8 cellular contexts compared by ENCODE assay signal in the genomic region with DNA sequence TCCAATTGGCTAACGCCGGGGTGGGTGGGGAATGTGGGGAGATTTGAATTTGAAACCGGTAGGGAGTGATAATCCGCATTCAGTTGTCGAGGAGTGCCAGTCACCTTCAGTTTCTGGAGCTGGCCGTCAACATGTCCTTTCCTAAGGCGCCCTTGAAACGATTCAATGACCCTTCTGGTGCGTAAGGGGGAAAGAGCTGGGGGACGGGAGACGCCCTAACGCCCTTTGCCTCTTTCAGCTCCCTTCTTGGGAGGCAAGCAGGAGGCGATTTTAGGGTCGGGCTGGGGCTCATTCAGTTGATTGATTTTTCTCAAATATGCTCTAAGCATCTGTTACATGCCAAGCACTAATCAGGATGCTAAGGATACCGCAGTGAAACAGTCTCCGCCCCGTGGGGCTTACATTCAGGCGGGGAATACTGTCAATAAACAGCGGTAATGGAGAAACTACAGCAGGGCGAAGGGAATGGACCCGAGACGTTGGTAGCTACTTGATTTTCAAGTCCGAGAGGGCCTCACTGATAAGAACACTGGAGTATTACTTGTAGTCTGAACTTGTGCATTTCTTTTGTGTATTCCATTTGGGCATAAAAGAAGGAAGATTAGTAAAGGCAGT. TPM values are rescaled to one million over a fixed set of nuclear protein-coding genes. Genes with fewer than 3 reads are reported as not detected.
A peak's percentile ranks its signal among the peaks of the same experiment; 100 is the strongest.
DNase-seq lines count a peak whose midpoint lies in the region; ATAC-seq and TF ChIP-seq lines count a peak whose summit lies in the region.

TSS of gene HMMR (plus strand) at position 71 of the 615 bp plus-strand sequence. CDS start at position 132, 61 bp downstream.

- no peak for ATAC-seq in GM18870 (IDR thresholded peaks at IDR 0.05; ENCODE audit: unreplicated experiment)

- under 1% methylated on average over 17 of the region's 23 CpGs for WGBS in smooth muscle cell (ENCODE audit: low lambda C conversion rate)

- no peaks in the 10 kb centered on the region for H3K9me3 Mint-ChIP-seq in activated CD4-positive, alpha-beta T cell treated with anti-CD3 and anti-CD28 coated beads, Interleukin-2, amount 10 ng/mL, durations not matched to agents 7 days and 5 days

- H3K27ac ChIP-seq in KOPT-K1 (ENCODE audit: low read depth, low read length, poor library complexity, severe bottlenecking) = peak within 1 kb of the TSS; percentile 97
- H3K27ac ChIP-seq in WERI-Rb-1 = peak within 1 kb of the TSS; percentile 99
- H3K27ac ChIP-seq in smooth muscle cell (ENCODE audit: low read depth) = peak within 1 kb of the TSS; percentile 97

- H3K27me3 ChIP-seq in WERI-Rb-1 (ENCODE audit: insufficient read depth, low read depth, severe bottlenecking) (no peaks in the 10 kb centered on the region), smooth muscle cell (ENCODE audit: low read depth) (no peaks in the 10 kb centered on the region)

- H3K27me3 Mint-ChIP-seq in activated CD4-positive, alpha-beta T cell treated with anti-CD3 and anti-CD28 coated beads, Interleukin-2, amount 10 ng/mL, durations not matched to agents 7 days and 5 days = no peaks in the 10 kb centered on the region

- POLR2A ChIA-PET in activated CD4-positive, alpha-beta T cell treated with anti-CD3 and anti-CD28 coated beads, Interleukin-2, amount 10 ng/mL, durations not matched to agents 7 days and 5 days (lab: Charles Lee) = interaction anchor here (0.5 to 2.2 kb wide), 5 partner anchors 18 to 46 kb away, joined by 3 to 23 read pairs (median 3); partner anchors contain the start of genes CCNG1 and MAT2B

- H3K9me3 ChIP-seq in KOPT-K1 (ENCODE audit: insufficient read depth, low read length, poor library complexity, severe bottlenecking) (no peaks in the 10 kb centered on the region), WERI-Rb-1 (ENCODE audit: severe bottlenecking) (no peaks in the 10 kb centered on the region), smooth muscle cell (replicated peaks; ENCODE audit: low read depth) (no peaks in the 10 kb centered on the region)

- H3K79me2 ChIP-seq in smooth muscle cell (ENCODE audit: low read depth) = peaks cover 28% of the 10 kb centered on the region

- peak within 1 kb of the TSS; percentile 95 for H3K9ac ChIP-seq in smooth muscle cell (ENCODE audit: low read depth)

- H3K27ac Mint-ChIP-seq in activated CD4-positive, alpha-beta T cell treated with anti-CD3 and anti-CD28 coated beads, Interleukin-2, amount 10 ng/mL, durations not matched to agents 7 days and 5 days = peak within 1 kb of the TSS; percentile 99

- H3K36me3 ChIP-seq in KOPT-K1 (ENCODE audit: insufficient read depth, low read length) (peaks cover 33% of the 10 kb centered on the region), WERI-Rb-1 (peaks cover 14% of the 10 kb centered on the region), smooth muscle cell (ENCODE audit: low read depth) (no peaks in the 10 kb centered on the region)

- H3K4me1 ChIP-seq in smooth muscle cell (ENCODE audit: low read depth) = peaks cover 22% of the 10 kb centered on the region

- H2AFZ ChIP-seq in smooth muscle cell (ENCODE audit: low read depth) = peak within 1 kb of the TSS; percentile 94

- H3K4me3 Mint-ChIP-seq in activated CD4-positive, alpha-beta T cell treated with anti-CD3 and anti-CD28 coated beads, Interleukin-2, amount 10 ng/mL, durations not matched to agents 7 days and 5 days = peak within 1 kb of the TSS; percentile 91

- no peak for TF ChIP-seq CTCF in WERI-Rb-1 (IDR thresholded peaks at IDR 0.05; ENCODE audit: low read depth, low read length)
- no peak for TF ChIP-seq CTCF in smooth muscle cell (IDR thresholded peaks at IDR 0.05; ENCODE audit: borderline replicate concordance, insufficient read depth, poor library complexity, severe bottlenecking)

- H3K4me1 Mint-ChIP-seq in activated CD4-positive, alpha-beta T cell treated with anti-CD3 and anti-CD28 coated beads, Interleukin-2, amount 10 ng/mL, durations not matched to agents 7 days and 5 days = peaks cover 51% of the 10 kb centered on the region

- H3K4me3 ChIP-seq in WERI-Rb-1 (ENCODE audit: low read depth, low read length) (peak within 1 kb of the TSS; percentile 96), smooth muscle cell (peak within 1 kb of the TSS; percentile 72)

- H3F3A ChIP-seq in smooth muscle cell (ENCODE audit: low read depth) = peaks cover 9% of the 10 kb centered on the region

- CTCF ChIA-PET in activated CD4-positive, alpha-beta T cell treated with anti-CD3 and anti-CD28 coated beads, Interleukin-2, amount 10 ng/mL, durations not matched to agents 7 days and 5 days (lab: Charles Lee) = interaction anchor here (0.6 to 4.7 kb wide), 13 partner anchors 8 to 49 kb away, joined by 3 to 28 read pairs (median 3); partner anchors contain the start of genes CCNG1 and MAT2B

- no peaks in the 10 kb centered on the region for H4K20me1 ChIP-seq in smooth muscle cell (ENCODE audit: low read depth)

- peaks cover 41% of the 10 kb centered on the region for H3K36me3 Mint-ChIP-seq in activated CD4-positive, alpha-beta T cell treated with anti-CD3 and anti-CD28 coated beads, Interleukin-2, amount 10 ng/mL, durations not matched to agents 7 days and 5 days (ENCODE audit: low read depth)

- DNase-seq in activated CD4-positive, alpha-beta T cell treated with anti-CD3 and anti-CD28 coated beads, Interleukin-2, amount 10 ng/mL, durations not matched to agents 7 days and 5 days = no peak
- no peak for DNase-seq in activated CD4-positive, alpha-beta T cell treated with anti-CD3 and anti-CD28 coated beads for 1 hour
- DNase-seq in WERI-Rb-1 (peak; percentile 75), glomerular visceral epithelial cell (ENCODE audit: extremely low spot score) (peak; percentile 52), smooth muscle cell (lab: John Stamatoyannopoulos, UW; ENCODE audit: unreplicated experiment) (no peak), GM19238 (ENCODE audit: insufficient read length, low spot score) (no peak)

- H3K4me2 ChIP-seq in smooth muscle cell = peak within 1 kb of the TSS; percentile 97

RNA-seq across cellular contexts. Expression of gene HMMR, which starts in this region (rescaled TPM):
- 10 to 100 TPM; 69.4 to 77.8 TPM for total RNA-seq in activated CD4-positive, alpha-beta T cell treated with anti-CD3 and anti-CD28 coated beads, Interleukin-2, amount 10 ng/mL, durations not matched to agents 7 days and 5 days
- 6.4 and 10.4 TPM in 2 replicates for total RNA-seq in smooth muscle cell
- polyA plus RNA-seq in smooth muscle cell = 5.3 and 6.1 TPM in 2 replicates

Comparison
In these comparisons a context has a peak if more than half of its experiments do, and no peak if none do; other contexts are left out.
1. DNase-seq: peak in WERI-Rb-1 (single experiment) and glomerular visceral epithelial cell (single experiment); none in activated CD4-positive, alpha-beta T cell treated with anti-CD3 and anti-CD28 coated beads, Interleukin-2, amount 10 ng/mL, durations not matched to agents 7 days and 5 days (single experiment), activated CD4-positive, alpha-beta T cell treated with anti-CD3 and anti-CD28 coated beads for 1 hour (single experiment), smooth muscle cell (single experiment) and GM19238 (single experiment).
2. Peak in every context shown above with its lines, with median percentiles within 50 percentile points of each other: H3K27ac ChIP-seq.